In the genomic region with DNA sequence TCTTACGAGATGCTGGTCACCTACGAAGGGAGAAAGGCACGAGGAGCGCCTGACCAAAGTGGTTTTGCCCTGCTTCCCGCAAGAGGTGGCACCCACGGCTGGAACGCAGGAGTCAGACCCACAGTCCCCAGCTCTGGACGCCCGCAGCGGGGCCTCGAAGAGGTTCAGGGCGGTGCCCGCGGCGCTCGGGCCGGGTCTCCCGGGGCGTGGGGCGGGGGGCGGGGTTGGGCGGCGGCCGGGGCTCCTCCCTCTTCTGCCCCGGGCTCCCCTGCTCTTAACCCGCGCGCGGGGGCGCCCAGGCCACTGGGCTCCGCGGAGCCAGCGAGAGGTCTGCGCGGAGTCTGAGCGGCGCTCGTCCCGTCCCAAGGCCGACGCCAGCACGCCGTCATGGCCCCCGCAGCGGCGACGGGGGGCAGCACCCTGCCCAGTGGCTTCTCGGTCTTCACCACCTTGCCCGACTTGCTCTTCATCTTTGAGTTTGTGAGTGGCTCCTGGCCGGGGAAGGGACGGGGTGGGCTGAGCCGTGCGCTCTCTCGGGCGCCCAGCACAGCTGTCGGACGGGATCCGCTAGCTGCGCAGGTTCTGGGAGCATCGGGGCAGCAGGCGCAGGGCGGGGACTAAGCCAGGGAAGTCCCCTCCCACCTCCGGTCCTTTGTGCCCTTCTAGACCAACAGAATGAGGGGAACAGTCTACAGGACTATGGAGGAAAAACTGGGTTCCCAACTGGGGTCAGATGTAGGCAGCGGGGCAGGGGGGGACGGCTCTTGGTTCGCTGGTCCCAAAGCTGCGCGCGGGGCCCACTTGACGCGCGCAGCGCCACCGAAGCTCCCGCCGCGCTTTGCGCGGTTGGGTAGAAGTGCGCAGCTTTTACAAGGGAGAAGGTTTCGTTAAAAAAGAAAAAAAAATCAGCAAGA, we compare ENCODE assay signal across 8 cellular contexts. TPM values are rescaled to one million over a fixed set of nuclear protein-coding genes. Genes with fewer than 3 reads are reported as not detected.
DNase-seq lines count a peak whose midpoint lies in the region; ATAC-seq and TF ChIP-seq lines count a peak whose summit lies in the region.

A gene (plus strand): TSS at position 303 of the 914 bp plus-strand sequence. CDS start 85 bp downstream, at position 388.

- peaks cover 0 to 6% (median 0%) of the 10 kb centered on the region in 7 donors for H3K9me3 Mint-ChIP-seq in CD14-positive monocyte
- H3K9me3 Mint-ChIP-seq in activated CD8-positive, alpha-beta T cell treated with anti-CD3 and anti-CD28 coated beads, Interleukin-2, amount 10 ng/mL, durations not matched to agents 7 days and 5 days (ENCODE audit: insufficient read depth): no peaks in the 10 kb centered on the region

- POLR2A ChIA-PET in activated CD8-positive, alpha-beta T cell treated with anti-CD3 and anti-CD28 coated beads, Interleukin-2, amount 10 ng/mL, durations not matched to agents 7 days and 5 days (lab: Charles Lee): interaction anchor here (0.6 to 7.8 kb wide), 10 partner anchors 9 to 966 kb away, joined by 3 to 255 read pairs (median 10); a partner anchor contains a TSS

- peaks cover 13% of the 10 kb centered on the region for H3K4me1 Mint-ChIP-seq in CD14-positive monocyte
- H3K4me1 Mint-ChIP-seq in activated CD8-positive, alpha-beta T cell treated with anti-CD3 and anti-CD28 coated beads, Interleukin-2, amount 10 ng/mL, durations not matched to agents 7 days and 5 days (ENCODE audit: low read depth): peaks cover 76% of the 10 kb centered on the region

- peak in 1 of 4 donors; percentile 16 for TF ChIP-seq POLR2A in esophagus squamous epithelium (IDR thresholded peaks at IDR 0.05)

- H3K27ac Mint-ChIP-seq in CD14-positive monocyte: no peak within 1 kb of the TSS
- H3K27ac Mint-ChIP-seq in activated CD8-positive, alpha-beta T cell treated with anti-CD3 and anti-CD28 coated beads, Interleukin-2, amount 10 ng/mL, durations not matched to agents 7 days and 5 days: peak within 1 kb of the TSS; percentile 97

- WGBS in esophagus squamous epithelium, 2 donors: 1 to 5% methylated on average over 18 to 21 of the region's 81 CpGs

- intact Hi-C loops in CD14-positive monocyte (cut with micrococcal nuclease) (no loop called here), esophagus squamous epithelium (cut with DNase I) (no loop called here)

- H3K4me3 ChIP-seq in esophagus squamous epithelium: peak within 1 kb of the TSS; percentile 32 to 70 (median 58)

- peaks cover 0 to 78% (median 4%) of the 10 kb centered on the region in 4 donors for H3K27me3 ChIP-seq in esophagus squamous epithelium

- no peaks in the 10 kb centered on the region for H3K36me3 Mint-ChIP-seq in CD14-positive monocyte
- H3K36me3 Mint-ChIP-seq in activated CD8-positive, alpha-beta T cell treated with anti-CD3 and anti-CD28 coated beads, Interleukin-2, amount 10 ng/mL, durations not matched to agents 7 days and 5 days (ENCODE audit: low read depth): peaks cover 51% of the 10 kb centered on the region

- no peaks in the 10 kb centered on the region for H3K36me3 ChIP-seq in esophagus squamous epithelium

- H3K27ac ChIP-seq in esophagus squamous epithelium: peak within 1 kb of the TSS; percentile 63 to 91 (median 82)

- CTCF ChIA-PET in activated CD8-positive, alpha-beta T cell treated with anti-CD3 and anti-CD28 coated beads, Interleukin-2, amount 10 ng/mL, durations not matched to agents 7 days and 5 days (lab: Charles Lee): interaction anchor here (0.9 to 11.8 kb wide), 9 partner anchors 12 to 92 kb away, joined by 3 to 693 read pairs (median 6); a partner anchor contains a TSS

- no peaks in the 10 kb centered on the region for H3K9me3 ChIP-seq in esophagus squamous epithelium

- H3K4me3 Mint-ChIP-seq in CD14-positive monocyte: peak within 1 kb of the TSS; percentile 54 to 89
- peak within 1 kb of the TSS; percentile 99 for H3K4me3 Mint-ChIP-seq in activated CD8-positive, alpha-beta T cell treated with anti-CD3 and anti-CD28 coated beads, Interleukin-2, amount 10 ng/mL, durations not matched to agents 7 days and 5 days

- DNase-seq in CD14-positive monocyte (ENCODE audit: low spot score): no peak
- DNase-seq in activated CD8-positive, alpha-beta T cell treated with anti-CD3 and anti-CD28 coated beads, Interleukin-2, amount 10 ng/mL, durations not matched to agents 7 days and 5 days: peak; percentile 75
- DNase-seq in esophagus squamous epithelium (lab: John Stamatoyannopoulos, UW): no peak
- DNase-seq in occipital lobe (lab: John Stamatoyannopoulos, UW): peak; percentile 17
- DNase-seq in ureter (ENCODE audit: low spot score): no peak
- no peak for DNase-seq in omental fat pad (ENCODE audit: low spot score)

- TF ChIP-seq CTCF in CD14-positive monocyte (IDR thresholded peaks at IDR 0.05) (no peak), esophagus squamous epithelium (IDR thresholded peaks at IDR 0.05) (no peak), omental fat pad (IDR thresholded peaks at IDR 0.05) (no peak)

- peaks cover 17 to 84% (median 33%) of the 10 kb centered on the region in 3 donors for H3K4me1 ChIP-seq in esophagus squamous epithelium

- ATAC-seq in HG02870 (IDR thresholded peaks at IDR 0.05; ENCODE audit: unreplicated experiment): peak; percentile 37
- ATAC-seq in activated CD8-positive, alpha-beta T cell treated with anti-CD3 and anti-CD28 coated beads, Interleukin-2, amount 10 ng/mL, durations not matched to agents 7 days and 5 days: peak; percentile 70
- ATAC-seq in HG03457 (IDR thresholded peaks at IDR 0.05; ENCODE audit: unreplicated experiment): no peak
- ATAC-seq in omental fat pad (ENCODE audit: low FRiP score): no peak

- peaks cover 52 to 68% (median 58%) of the 10 kb centered on the region in 3 donors for H3K27me3 Mint-ChIP-seq in CD14-positive monocyte (ENCODE audit: low read depth in 3 of 3)
- no peaks in the 10 kb centered on the region for H3K27me3 Mint-ChIP-seq in activated CD8-positive, alpha-beta T cell treated with anti-CD3 and anti-CD28 coated beads, Interleukin-2, amount 10 ng/mL, durations not matched to agents 7 days and 5 days (ENCODE audit: low read depth)

RNA-seq across cellular contexts. Expression of the gene that starts here (rescaled TPM):
- under 1 TPM; 0.39 to 0.48 TPM for polyA plus RNA-seq in CD14-positive monocyte
- total RNA-seq in activated CD8-positive, alpha-beta T cell treated with anti-CD3 and anti-CD28 coated beads, Interleukin-2, amount 10 ng/mL, durations not matched to agents 7 days and 5 days: 100 to 1,000 TPM; 188 to 206 TPM
- total RNA-seq in esophagus squamous epithelium: 1,000 to 10,000 TPM in 1 of 4 donors, 100 to 1,000 TPM in 3; 469 to 1,903 (median 516) TPM
- not detected for total RNA-seq in occipital lobe
- total RNA-seq in ureter: 19.2 TPM
- total RNA-seq in omental fat pad: 1 to 10 TPM in 1 of 4 donors, under 1 TPM in 1, not detected in 2; 0.93 to 4.7 TPM

Comparison
In these comparisons a context has a peak if more than half of its experiments do, and no peak if none do; other contexts are left out.
1. Peak in DNase-seq in occipital lobe; RNA of the gene not detected or under 1 TPM.
2. ATAC-seq: peak in HG02870 (single experiment) and activated CD8-positive, alpha-beta T cell treated with anti-CD3 and anti-CD28 coated beads, Interleukin-2, amount 10 ng/mL, durations not matched to agents 7 days and 5 days (single experiment); none in HG03457 (single experiment) and omental fat pad (single experiment).